ENCODE assay signal across 8 cellular contexts in genomic region chr3:16290007-16290826, GRCh38. TPM values are rescaled to one million over a fixed set of nuclear protein-coding genes. Genes with fewer than 3 reads are reported as not detected.
DNase-seq lines count a peak whose midpoint lies in the region; ATAC-seq and TF ChIP-seq lines count a peak whose summit lies in the region.

No MANE protein-coding gene starts in this region.

- no peaks in the 10 kb centered on the region for H3K4me1 ChIP-seq in BE2C

- peak overlapping the region; percentile 80 for H3K27ac Mint-ChIP-seq in endothelial cell (ENCODE audit: unreplicated experiment)
- peak overlapping the region; percentile 93 to 99 (median 96) for H3K27ac Mint-ChIP-seq in naive thymus-derived CD8-positive, alpha-beta T cell

- peak; percentile 35 for ATAC-seq in GM18517 (IDR thresholded peaks at IDR 0.05; ENCODE audit: unreplicated experiment)
- ATAC-seq in naive thymus-derived CD8-positive, alpha-beta T cell = peak in 1 of 2 donors; percentile 11
- ATAC-seq in GM18870 (IDR thresholded peaks at IDR 0.05; ENCODE audit: unreplicated experiment) = no peak

- H3K9me3 Mint-ChIP-seq in endothelial cell (ENCODE audit: unreplicated experiment) = no peaks in the 10 kb centered on the region
- H3K9me3 Mint-ChIP-seq in naive thymus-derived CD8-positive, alpha-beta T cell = peaks cover 0 to 16% (median 6%) of the 10 kb centered on the region in 9 donors

- H3K4me3 Mint-ChIP-seq in endothelial cell (ENCODE audit: unreplicated experiment) = no peak overlapping the region
- H3K4me3 Mint-ChIP-seq in naive thymus-derived CD8-positive, alpha-beta T cell = peak overlapping the region; percentile 95 to 100 (median 97)

- TF ChIP-seq CTCF in BE2C (IDR thresholded peaks at IDR 0.05; ENCODE audit: low read depth, low read length) = peak; percentile 71
- TF ChIP-seq CTCF in WI38 (IDR thresholded peaks at IDR 0.05; ENCODE audit: low read depth, low read length) = peak; percentile 67
- TF ChIP-seq CTCF in endothelial cell (IDR thresholded peaks at IDR 0.05; ENCODE audit: unreplicated experiment) = peak; percentile 58

- H3K36me3 ChIP-seq in BE2C = no peaks in the 10 kb centered on the region

- no peaks in the 10 kb centered on the region for H3K9me3 ChIP-seq in BE2C

- POLR2A ChIA-PET in naive thymus-derived CD8-positive, alpha-beta T cell (lab: Charles Lee) = interaction anchor here (1.0 to 9.8 kb wide), 9 partner anchors 14 to 260 kb away, joined by 3 to 304 read pairs (median 6); partner anchors contain the start of genes DPH3 and OXNAD1

- H3K4me1 Mint-ChIP-seq in endothelial cell (ENCODE audit: unreplicated experiment) = peaks cover 12% of the 10 kb centered on the region
- H3K4me1 Mint-ChIP-seq in naive thymus-derived CD8-positive, alpha-beta T cell = peaks cover 29 to 88% (median 59%) of the 10 kb centered on the region in 4 donors

- no peaks in the 10 kb centered on the region for H3K27me3 ChIP-seq in BE2C

- H3K36me3 Mint-ChIP-seq in endothelial cell (ENCODE audit: low read depth, unreplicated experiment) = peaks cover 16% of the 10 kb centered on the region
- peaks cover 44 to 58% (median 49%) of the 10 kb centered on the region in 3 donors for H3K36me3 Mint-ChIP-seq in naive thymus-derived CD8-positive, alpha-beta T cell

- H3K4me3 ChIP-seq in BE2C (ENCODE audit: low read depth, low read length) (no peak overlapping the region), WI38 (ENCODE audit: low read depth, low read length) (no peak overlapping the region)

- DNase-seq in BE2C = peak; percentile 37
- peak; percentile 50 for DNase-seq in NCI-H2029 (lab: John Stamatoyannopoulos, UW)
- DNase-seq in endothelial cell (ENCODE audit: low spot score) = peak; percentile 58
- peak in 8 of 10 donors; percentile 54 to 74 (median 61) for DNase-seq in naive thymus-derived CD8-positive, alpha-beta T cell
- DNase-seq in cortex of kidney (lab: John Stamatoyannopoulos, UW) = no peak

- no peaks in the 10 kb centered on the region for H3K27me3 Mint-ChIP-seq in endothelial cell (ENCODE audit: unreplicated experiment)
- H3K27me3 Mint-ChIP-seq in naive thymus-derived CD8-positive, alpha-beta T cell = no peaks in the 10 kb centered on the region

RNA-seq across cellular contexts. Expression of gene OXNAD1, which starts 25.2 kb away (rescaled TPM):
- polyA plus RNA-seq in BE2C (2012; ENCODE audit: insufficient read depth, insufficient read length, low read depth) = 7.4 TPM
- total RNA-seq in endothelial cell (ENCODE audit: unreplicated experiment) = 10.9 TPM
- total RNA-seq in naive thymus-derived CD8-positive, alpha-beta T cell = 100 to 1,000 TPM; 128 to 132 TPM
- polyA plus RNA-seq in naive thymus-derived CD8-positive, alpha-beta T cell = 100 to 1,000 TPM; 106 to 190 (median 168) TPM

RNA-seq across cellular contexts. Expression of gene DPH3, which starts 25.5 kb away (rescaled TPM):
- polyA plus RNA-seq in BE2C (2012; ENCODE audit: insufficient read depth, insufficient read length, low read depth) = 21.5 TPM
- 33.3 TPM for total RNA-seq in endothelial cell (ENCODE audit: unreplicated experiment)
- total RNA-seq in naive thymus-derived CD8-positive, alpha-beta T cell = 10 to 100 TPM; 16.6 to 17.2 TPM
- polyA plus RNA-seq in naive thymus-derived CD8-positive, alpha-beta T cell = 10 to 100 TPM; 16.7 to 20.9 (median 18.6) TPM

Comparison
In these comparisons a context has a peak if more than half of its experiments do, and no peak if none do; other contexts are left out.
1. RNA of gene OXNAD1, which starts 25.2 kb away (total RNA-seq): 128 to 132 TPM in naive thymus-derived CD8-positive, alpha-beta T cell; 10.9 TPM in endothelial cell (single experiment); every median in the first group is over 10 times any median in the second.
2. Peak in every context shown above with its lines, with median percentiles within 50 percentile points of each other: CTCF ChIP-seq.